1 cellular context compared by ENCODE assay signal in the genomic region with DNA sequence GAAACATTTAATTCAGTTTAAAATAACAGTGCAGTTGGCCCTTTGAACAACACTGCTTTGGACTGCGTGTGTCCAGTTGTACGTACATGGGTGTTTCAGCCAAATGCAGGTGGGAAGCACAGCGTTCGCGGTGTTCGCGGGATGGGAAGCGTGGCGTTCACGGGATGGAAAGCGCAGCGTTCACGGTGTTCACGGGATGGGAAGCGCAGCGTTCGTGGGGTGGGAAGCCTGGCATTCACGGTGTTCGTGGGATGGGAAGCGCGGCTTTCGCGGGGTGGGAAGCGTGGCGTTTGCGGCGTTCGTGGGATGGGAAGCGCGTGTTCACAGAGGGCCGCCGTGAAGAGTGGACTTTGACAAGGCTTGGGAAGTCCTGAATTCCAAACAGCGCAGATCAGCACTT.
TF ChIP-seq lines count a peak whose summit lies in the region.

No MANE protein-coding gene starts in this region.

TF ChIP-seq in GM12878, 131 proteins besides CTCF, POLR2A, EP300 and RAD21:
- TF ChIP-seq STAT1 (conservative IDR thresholded peaks at IDR 0.05) (no peak), YY1 (IDR thresholded peaks at IDR 0.05; ENCODE audit: low read depth, low read length) (no peak), HDAC2 (IDR thresholded peaks at IDR 0.05) (no peak), KDM1A (IDR thresholded peaks at IDR 0.05; ENCODE audit: borderline replicate concordance) (no peak), HCFC1 (IDR thresholded peaks at IDR 0.05; ENCODE audit: low read length) (no peak), SUZ12 (IDR thresholded peaks at IDR 0.05; ENCODE audit: unreplicated experiment) (no peak), SPI1 (IDR thresholded peaks at IDR 0.05; ENCODE audit: borderline replicate concordance, insufficient read depth, low read depth, low read length) (no peak), EED (IDR thresholded peaks at IDR 0.05; ENCODE audit: low read depth) (no peak), TAF1 (IDR thresholded peaks at IDR 0.05; ENCODE audit: borderline replicate concordance, low read depth, low read length) (no peak), SIX5 (IDR thresholded peaks at IDR 0.05; ENCODE audit: low read depth, low read length, severe bottlenecking) (no peak), CBX5 (IDR thresholded peaks at IDR 0.05; ENCODE audit: low read depth) (no peak), SRF (IDR thresholded peaks at IDR 0.05; ENCODE audit: low read depth in 2 of 2, low read length in 2 of 2) (no peak), ATF7 (IDR thresholded peaks at IDR 0.05; ENCODE audit: low read depth) (no peak), ZSCAN29 (IDR thresholded peaks at IDR 0.05) (no peak), CBFB (IDR thresholded peaks at IDR 0.05; ENCODE audit: low read depth) (no peak)
TF ChIP-seq in GM12878: peak in this region for 0.
